Comparison of ENCODE assay signal across 11 cellular contexts in genomic region chr1:179090923-179091322, GRCh38. TPM values are rescaled to one million over a fixed set of nuclear protein-coding genes. Genes with fewer than 3 reads are reported as not detected.
DNase-seq lines count a peak whose midpoint lies in the region; ATAC-seq and TF ChIP-seq lines count a peak whose summit lies in the region.
"Had no signal": no experiment of that assay in that cellular context is flagged by ENCODE, and none has a peak within 500 bp of the region (broad histone marks: within the 10 kb centered on the region; RNA-seq: fewer than 3 reads in every experiment).

No MANE protein-coding gene starts in this region.

- H3K9me3 ChIP-seq in BLaER1 treated with 17β-estradiol and CSF1 and Interleukin-3, amounts not matched to agents 10 nM and 100 nM (replicated peaks in 1 of 11): no peaks in the 10 kb centered on the region
- H3K9me3 ChIP-seq in psoas muscle (no peaks in the 10 kb centered on the region), Peyer's patch (no peaks in the 10 kb centered on the region)

- H3K27me3 ChIP-seq in BLaER1 treated with 17β-estradiol and CSF1 and Interleukin-3, amounts not matched to agents 10 nM and 100 nM: no peaks in the 10 kb centered on the region
- H3K27me3 ChIP-seq in dorsolateral prefrontal cortex: no peaks in the 10 kb centered on the region
- no peaks in the 10 kb centered on the region for H3K27me3 ChIP-seq in psoas muscle (ENCODE audit: insufficient read depth in 3 of 3, low read length in 2 of 3)
- H3K27me3 ChIP-seq in Peyer's patch: no peaks in the 10 kb centered on the region

- H3K4me3 ChIP-seq in BLaER1 treated with 17β-estradiol and CSF1 and Interleukin-3, amounts not matched to agents 10 nM and 100 nM: no peak overlapping the region
- H3K4me3 ChIP-seq in dorsolateral prefrontal cortex: no peak overlapping the region
- no peak overlapping the region for H3K4me3 ChIP-seq in psoas muscle
- H3K4me3 ChIP-seq in Peyer's patch: no peak overlapping the region
- H3K4me3 ChIP-seq: lung had no signal

- TF ChIP-seq CTCF in HFFc6 (IDR thresholded peaks at IDR 0.05): no peak
- no peak for TF ChIP-seq CTCF in dorsolateral prefrontal cortex (IDR thresholded peaks at IDR 0.05 in 54 of 56, conservative IDR thresholded peaks at IDR 0.05 in 2 of 56; ENCODE audit: low read depth in 1 of 56, partially characterized antibody in 56 of 56)
- TF ChIP-seq CTCF in psoas muscle (IDR thresholded peaks at IDR 0.05): no peak
- TF ChIP-seq CTCF in Peyer's patch (IDR thresholded peaks at IDR 0.05): no peak

- 75 to 84% (median 75%) methylated on average over 4 of the region's 4 CpGs for WGBS in psoas muscle, 3 donors

- TF ChIP-seq POLR2A in Peyer's patch (IDR thresholded peaks at IDR 0.05): no peak

- peaks cover 36% of the 10 kb centered on the region for H3K36me3 Mint-ChIP-seq in HFFc6 (ENCODE audit: low read depth)

- peak overlapping the region; percentile 19 to 63 (median 54); a peak in 14 of 22 replicates for H3K9ac ChIP-seq in BLaER1 treated with 17β-estradiol and CSF1 and Interleukin-3, amounts not matched to agents 10 nM and 100 nM
- H3K9ac ChIP-seq: parathyroid adenoma had no signal

- peaks cover 65 to 78% (median 72%) of the 10 kb centered on the region in 10 experiments for H3K4me1 ChIP-seq in BLaER1 treated with 17β-estradiol and CSF1 and Interleukin-3, amounts not matched to agents 10 nM and 100 nM
- peaks cover 33% of the 10 kb centered on the region for H3K4me1 ChIP-seq in psoas muscle
- H3K4me1 ChIP-seq in Peyer's patch: peaks cover 0 to 18% (median 5%) of the 10 kb centered on the region in 4 donors
- H3K4me1 ChIP-seq: parathyroid adenoma had no signal

- peak overlapping the region; percentile 26; the same call in 1 of the 2 replicates for H3K4me3 Mint-ChIP-seq in HFFc6

- peaks cover 8% of the 10 kb centered on the region for H3K27me3 Mint-ChIP-seq in HFFc6 (ENCODE audit: insufficient read depth)

- no peak for DNase-seq in HFFc6
- DNase-seq in dorsolateral prefrontal cortex: no peak
- no peak for DNase-seq in psoas muscle
- DNase-seq in Peyer's patch: no peak
- no peak for DNase-seq in kidney glomerular epithelial cell (lab: John Stamatoyannopoulos, UW)
- DNase-seq: stimulated activated CD4-positive, alpha-beta T cell treated with anti-CD3 and anti-CD28 coated beads, Interleukin-2, amount 100 ng/mL, for 48 hours; stimulated activated naive CD4-positive, alpha-beta T cell treated with Interleukin-2 at 50 U/mL for 16 hours had no signal

- intact Hi-C loops in dorsolateral prefrontal cortex (cut with DNase I) (no loop called here), psoas muscle (cut with DNase I) (no loop called here)

- H3K4me2 ChIP-seq in BLaER1 treated with 17β-estradiol and CSF1 and Interleukin-3, amounts not matched to agents 10 nM and 100 nM: peak overlapping the region; percentile 25 to 78 (median 48); a peak in 21 of 22 replicates

- peaks cover 0 to 64% (median 36%) of the 10 kb centered on the region in 11 experiments; a peak in 16 of 22 replicates for H4K20me1 ChIP-seq in BLaER1 treated with 17β-estradiol and CSF1 and Interleukin-3, amounts not matched to agents 10 nM and 100 nM

- H3K36me3 ChIP-seq in BLaER1 treated with 17β-estradiol and CSF1 and Interleukin-3, amounts not matched to agents 10 nM and 100 nM: peaks cover 58 to 97% (median 84%) of the 10 kb centered on the region in 11 experiments
- H3K36me3 ChIP-seq in psoas muscle (ENCODE audit: insufficient read depth in 1 of 2, low read depth in 1 of 2) (peaks cover 10 to 73% of the 10 kb centered on the region in 2 donors), Peyer's patch (peaks cover 0 to 79% (median 0%) of the 10 kb centered on the region in 3 donors)

- H3K27ac Mint-ChIP-seq in HFFc6: peak overlapping the region; percentile 66

- ATAC-seq in psoas muscle (no peak), HG02571 (IDR thresholded peaks at IDR 0.05; ENCODE audit: unreplicated experiment) (no peak)

- H3K27ac ChIP-seq in BLaER1 treated with 17β-estradiol and CSF1 and Interleukin-3, amounts not matched to agents 10 nM and 100 nM: peak overlapping the region; percentile 50 to 77 (median 74); a peak in 21 of 22 replicates
- H3K27ac ChIP-seq in dorsolateral prefrontal cortex: peak overlapping the region in 37 of 59 donors; percentile 0 to 69 (median 42)
- peak overlapping the region; percentile 79 for H3K27ac ChIP-seq in psoas muscle
- no peak overlapping the region for H3K27ac ChIP-seq in Peyer's patch
- H3K27ac ChIP-seq: parathyroid adenoma had no signal

- peaks cover 18% of the 10 kb centered on the region for H3K4me1 Mint-ChIP-seq in HFFc6 (ENCODE audit: low read depth)

- no peaks in the 10 kb centered on the region for H3K9me3 Mint-ChIP-seq in HFFc6

RNA-seq across cellular contexts. Expression of gene TOR3A, which starts 9.1 kb away (rescaled TPM):
- total RNA-seq in HFFc6 (2021; fragmentation: NEBNext Ultra II Directional; extraction: Animal tissue kit (Norgen Biotek cat#: 25700)): 10 to 100 TPM; 21.4 to 27.6 (median 24.5) TPM
- 10 to 100 TPM; 11.7 to 24.9 (median 16.3) TPM for total RNA-seq in dorsolateral prefrontal cortex
- 10 to 100 TPM; 16.5 to 36.0 (median 24.9) TPM for total RNA-seq in psoas muscle
- 10 to 100 TPM; 13.5 to 23.4 (median 16.2) TPM for polyA plus RNA-seq in psoas muscle
- total RNA-seq in Peyer's patch: 10 to 100 TPM; 19.2 to 42.9 (median 33.9) TPM

Comparison
In these comparisons a context has a peak if more than half of its experiments do, and no peak if none do; other contexts are left out.
1. H3K27ac ChIP-seq: peak in BLaER1 treated with 17β-estradiol and CSF1 and Interleukin-3, amounts not matched to agents 10 nM and 100 nM (11 of 11), dorsolateral prefrontal cortex (37 of 59) and psoas muscle (single experiment); none in Peyer's patch (0 of 4).